ENCODE assay signal across 9 cellular contexts in genomic region chr6:19805146-19805515, GRCh38. TPM values are rescaled to one million over a fixed set of nuclear protein-coding genes. Genes with fewer than 3 reads are reported as not detected.
DNase-seq lines count a peak whose midpoint lies in the region; FAIRE-seq and TF ChIP-seq lines count a peak whose summit lies in the region.
"Had no signal": no experiment of that assay in that cellular context is flagged by ENCODE, and none has a peak within 500 bp of the region (broad histone marks: within the 10 kb centered on the region; RNA-seq: fewer than 3 reads in every experiment).

No MANE protein-coding gene starts in this region.

- H3K27me3 ChIP-seq in A673 (replicated peaks; ENCODE audit: insufficient read depth, low read depth, low read length, poor library complexity) (no peaks in the 10 kb centered on the region), bronchial epithelial cell (ENCODE audit: control insufficient read depth, insufficient read depth, low read length) (no peaks in the 10 kb centered on the region), mucosa of stomach (ENCODE audit: control insufficient read depth, insufficient read depth, low read length) (no peaks in the 10 kb centered on the region)

- intact Hi-C loops in A673 (cut with micrococcal nuclease; ENCODE audit: unreplicated experiment) = loop anchor here (2.0 kb wide), 1 partner anchor 32 kb away; the partner anchor contains the start of gene ID4

- H3K4me1 ChIP-seq in A673 (ENCODE audit: insufficient read depth, low read length, poor library complexity, severe bottlenecking) = peaks cover 30% of the 10 kb centered on the region
- peaks cover 26% of the 10 kb centered on the region for H3K4me1 ChIP-seq in mucosa of stomach (ENCODE audit: control insufficient read depth, insufficient read depth, low read length)

- TSS peak; percentile 80 for BruUV-seq in A673 (replicated peaks; lab: Mats Ljungman, UMichigan)

- POLR2A ChIA-PET in A673 (lab: Charles Lee; ENCODE audit: low non-redundant PET) = no interaction called here

- CTCF ChIA-PET in A673 (lab: Charles Lee) = no interaction called here

- H3K9me3 ChIP-seq in A673 (ENCODE audit: low read depth, low read length, poor library complexity, severe bottlenecking) = no peaks in the 10 kb centered on the region
- H3K9me3 ChIP-seq in mucosa of stomach (ENCODE audit: control insufficient read depth, low read length) = no peaks in the 10 kb centered on the region

- H3K9ac ChIP-seq in mucosa of stomach (ENCODE audit: low read length) = peak overlapping the region; percentile 91

- H3K4me3 ChIP-seq in A673 (ENCODE audit: low read depth, low read length, poor library complexity, severe bottlenecking) (peak overlapping the region; percentile 61), bronchial epithelial cell (ENCODE audit: low read depth, low read length) (peak overlapping the region; percentile 44), mucosa of stomach (ENCODE audit: low read length) (peak overlapping the region; percentile 55)

- H3K36me3 ChIP-seq in A673 (ENCODE audit: insufficient read depth, low read length, poor library complexity, severe bottlenecking) (no peaks in the 10 kb centered on the region), bronchial epithelial cell (ENCODE audit: control insufficient read depth, insufficient read depth, low read length) (no peaks in the 10 kb centered on the region), mucosa of stomach (ENCODE audit: control insufficient read depth, insufficient read depth, low read length) (no peaks in the 10 kb centered on the region)

- H3K27ac ChIP-seq in A673 (ENCODE audit: low read depth, low read length, poor library complexity, severe bottlenecking) = peak overlapping the region; percentile 98

- no peak for FAIRE-seq in bronchial epithelial cell (lab: Jason Lieb, UNC)
- FAIRE-seq in RCC 7860 (lab: Jason Lieb, UNC) = no peak
- FAIRE-seq: colon had no signal

- peak; percentile 68 for DNase-seq in A673 (ENCODE audit: low spot score)
- peak; percentile 45 for DNase-seq in HT-29 (ENCODE audit: low spot score)
- no peak for DNase-seq in bronchial epithelial cell (ENCODE audit: low read depth)
- no peak for DNase-seq in RCC 7860 (ENCODE audit: low spot score)
- DNase-seq in iPS-NIHi11 (ENCODE audit: low spot score) = no peak
- DNase-seq in kidney tubule cell (ENCODE audit: low spot score) = no peak
- DNase-seq in NCI-H446 (lab: John Stamatoyannopoulos, UW) = no peak

- TF ChIP-seq CTCF in A673 (conservative IDR thresholded peaks at IDR 0.05; ENCODE audit: low read depth, low read length) = no peak
- no peak for TF ChIP-seq CTCF in bronchial epithelial cell (IDR thresholded peaks at IDR 0.05; ENCODE audit: insufficient read depth, low read length, severe bottlenecking)

RNA-seq across cellular contexts. Expression of gene ID4, which starts 32.0 kb away (rescaled TPM):
- 29.3 and 30.5 TPM in 2 replicates for total RNA-seq in A673 (2021)
- total RNA-seq in HT-29 (2014; rRNA removed; shearing (Covaris generic)) = not detected in 2 replicates
- total RNA-seq in bronchial epithelial cell = 1.6 and 2.8 TPM in 2 replicates

Comparison
In these comparisons a context has a peak if more than half of its experiments do, and no peak if none do; other contexts are left out.
1. DNase-seq: peak in A673 (single experiment) and HT-29 (single experiment); none in bronchial epithelial cell (single experiment), RCC 7860 (single experiment), iPS-NIHi11 (single experiment), kidney tubule cell (single experiment) and NCI-H446 (0 of 2).
2. Peak in every context shown above with its lines, with median percentiles within 50 percentile points of each other: H3K4me3 ChIP-seq.